Comparison of ENCODE assay signal across 8 cellular contexts in the genomic region with DNA sequence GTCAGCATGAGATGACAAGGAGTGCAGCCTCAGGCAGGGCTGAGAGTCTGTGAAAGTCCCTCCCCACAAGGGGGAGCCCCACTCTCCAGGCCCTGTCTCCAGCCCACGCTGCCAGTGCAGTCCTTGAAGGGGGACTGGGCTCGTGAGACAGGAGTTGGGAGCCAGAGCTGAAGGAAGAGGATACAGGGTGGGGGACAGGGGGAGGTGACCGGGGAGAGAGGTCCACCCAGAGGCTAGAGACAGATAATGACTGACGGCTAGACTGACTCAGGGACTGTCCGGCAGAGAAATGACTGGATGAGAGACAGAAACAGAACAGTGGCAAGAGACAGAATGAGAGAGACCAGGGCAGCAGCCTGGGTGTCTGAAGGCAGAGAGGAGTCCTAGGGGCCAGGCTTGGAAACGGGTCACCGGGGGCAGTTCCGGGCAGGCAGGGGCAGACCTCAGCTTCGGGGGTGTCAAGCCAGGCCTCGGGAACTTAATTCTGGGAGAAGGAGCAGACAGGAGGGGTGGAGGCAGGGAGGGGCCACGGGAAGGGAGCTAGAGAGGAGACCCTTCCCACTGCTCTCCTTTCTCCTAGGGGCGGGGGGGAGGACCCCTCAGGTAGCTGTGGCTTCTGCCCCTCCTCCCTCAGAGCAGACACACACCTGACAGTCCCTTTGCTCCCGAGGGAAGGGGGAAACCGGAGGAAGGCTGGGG. TPM values are rescaled to one million over a fixed set of nuclear protein-coding genes. Genes with fewer than 3 reads are reported as not detected.
DNase-seq lines count a peak whose midpoint lies in the region; ATAC-seq and TF ChIP-seq lines count a peak whose summit lies in the region.

No MANE protein-coding gene starts in this region.

- intact Hi-C loops in HCT116 (cut with micrococcal nuclease) (loop anchor here (5.0 kb wide), 2 partner anchors 49 to 499 kb away; no protein-coding TSS in a partner anchor), Panc1 (cut with micrococcal nuclease; ENCODE audit: unreplicated experiment) (loop anchor here (5.0 kb wide), 1 partner anchor 124 kb away; no protein-coding TSS in a partner anchor)

- H3K36me3 Mint-ChIP-seq in activated naive CD8-positive, alpha-beta T cell treated with anti-CD3 and anti-CD28 coated beads, Interleukin-2, amount 50 U/mL, for 24 hours (ENCODE audit: low read depth), result peaks cover 18% of the 10 kb centered on the region

- POLR2A ChIA-PET in HCT116 (lab: Charles Lee), result interaction anchor here (0.6 to 1.1 kb wide), 2 partner anchors 15 to 496 kb away, joined by 3 read pairs; no protein-coding TSS in a partner anchor
- POLR2A ChIA-PET in Panc1 (lab: Charles Lee), result interaction anchor here (0.6 kb wide), 1 partner anchor 62 kb away, joined by 5 read pairs; no protein-coding TSS in a partner anchor

- peak overlapping the region; percentile 84 for H3K27ac ChIP-seq in HCT116 (ENCODE audit: low read depth, low read length)
- peak overlapping the region; percentile 68 for H3K27ac ChIP-seq in Panc1 (ENCODE audit: low read length)
- H3K27ac ChIP-seq in skin epidermis, result peak overlapping the region in 3 of 21 experiments; percentile 32 to 70 (median 62)

- peaks cover 17% of the 10 kb centered on the region for H3K4me1 Mint-ChIP-seq in activated naive CD8-positive, alpha-beta T cell treated with anti-CD3 and anti-CD28 coated beads, Interleukin-2, amount 50 U/mL, for 24 hours

- CTCF ChIA-PET in HCT116 (lab: Charles Lee) (interaction anchor here (0.7 to 9.9 kb wide), 9 partner anchors 12 to 127 kb away, joined by 3 to 175 read pairs (median 9); partner anchors contain the start of genes AJUBA and PRMT5), Panc1 (lab: Charles Lee) (interaction anchor here (0.7 to 2.6 kb wide), 5 partner anchors 64 to 83 kb away, joined by 3 to 12 read pairs (median 4); no protein-coding TSS in a partner anchor)

- DNase-seq in Daoy (ENCODE audit: low read depth), result peak; percentile 84
- DNase-seq in HCT116 (ENCODE audit: low read depth, low spot score), result peak; percentile 81
- DNase-seq in Panc1 (ENCODE audit: low read depth, low spot score), result no peak
- DNase-seq in activated naive CD8-positive, alpha-beta T cell treated with anti-CD3 and anti-CD28 coated beads, Interleukin-2, amount 50 U/mL, for 24 hours, result peak; percentile 75
- DNase-seq in iPS DF 19.7 (ENCODE audit: low read depth, low spot score), result peak; percentile 68
- no peak for DNase-seq in SW 1271 (lab: John Stamatoyannopoulos, UW)
- no peak for DNase-seq in amygdala (lab: John Stamatoyannopoulos, UW)

- peaks cover 12 to 28% of the 10 kb centered on the region in 2 experiments for H3K4me1 ChIP-seq in HCT116 (ENCODE audit: control insufficient read depth in 1 of 2, insufficient read depth in 2 of 2, low read length in 2 of 2)
- peaks cover 3% of the 10 kb centered on the region for H3K4me1 ChIP-seq in Panc1 (ENCODE audit: control insufficient read depth, insufficient read depth, low read length)

- in situ Hi-C loops in Panc1 (cut with HindIII; ENCODE audit: low pct_unique_long_range_greater_than_20kb, low sequenced_read_pairs), result no loop called here

- TF ChIP-seq POLR2A in HCT116 (IDR thresholded peaks at IDR 0.05; ENCODE audit: borderline replicate concordance, extremely low read depth, insufficient read depth, insufficient read length), result no peak

- peak overlapping the region; percentile 95 for H3K4me2 ChIP-seq in HCT116 (ENCODE audit: low read length)

- peak overlapping the region; percentile 76 for H3K27ac Mint-ChIP-seq in activated naive CD8-positive, alpha-beta T cell treated with anti-CD3 and anti-CD28 coated beads, Interleukin-2, amount 50 U/mL, for 24 hours

- peak overlapping the region; percentile 59 to 61 for H3K4me3 ChIP-seq in HCT116 (replicated peaks in 1 of 2; ENCODE audit: low read depth in 1 of 2, low read length in 2 of 2)
- peak overlapping the region; percentile 55 to 60 for H3K4me3 ChIP-seq in Panc1 (ENCODE audit: low read depth in 2 of 2, low read length in 2 of 2)
- H3K4me3 ChIP-seq in skin epidermis, result peak overlapping the region in 6 of 7 experiments; percentile 58 to 77 (median 62)

- ATAC-seq in HCT116 (peak; percentile 75), Panc1 (peak; percentile 73)
- ATAC-seq in activated naive CD8-positive, alpha-beta T cell treated with anti-CD3 and anti-CD28 coated beads, Interleukin-2, amount 50 U/mL, for 24 hours, result peak; percentile 72

- RAD21 ChIA-PET in HCT116 (lab: Charles Lee; ENCODE audit: low non-redundant PET in 1 of 2, low total read pairs in 2 of 2, uncharacterized antibody in 2 of 2, unreplicated experiment in 2 of 2), result interaction anchor here (0.7 to 2.2 kb wide), 6 partner anchors 12 to 83 kb away, joined by 3 to 10 read pairs (median 4); no protein-coding TSS in a partner anchor

- H3K9ac ChIP-seq in HCT116 (ENCODE audit: low read length), result peak overlapping the region; percentile 63

- H3K9me2 ChIP-seq in HCT116 (ENCODE audit: insufficient read depth), result no peaks in the 10 kb centered on the region

- H3K4me3 Mint-ChIP-seq in activated naive CD8-positive, alpha-beta T cell treated with anti-CD3 and anti-CD28 coated beads, Interleukin-2, amount 50 U/mL, for 24 hours, result peak overlapping the region; percentile 78

- H4K20me1 ChIP-seq in HCT116 (ENCODE audit: insufficient read depth), result no peaks in the 10 kb centered on the region

- no peaks in the 10 kb centered on the region for H3K9me3 Mint-ChIP-seq in activated naive CD8-positive, alpha-beta T cell treated with anti-CD3 and anti-CD28 coated beads, Interleukin-2, amount 50 U/mL, for 24 hours

- H3K27me3 Mint-ChIP-seq in activated naive CD8-positive, alpha-beta T cell treated with anti-CD3 and anti-CD28 coated beads, Interleukin-2, amount 50 U/mL, for 24 hours, result peaks cover 8% of the 10 kb centered on the region

- peaks cover 7% of the 10 kb centered on the region; the same call in 1 of the 2 replicates for H3K79me2 ChIP-seq in HCT116 (ENCODE audit: insufficient read depth, low read length)

- BruUV-seq in HCT116 (replicated peaks; lab: Mats Ljungman, UMichigan), result no TSS peak
- no TSS peak for BruUV-seq in Panc1 (replicated peaks; lab: Mats Ljungman, UMichigan)

- H3K36me3 ChIP-seq in HCT116 (ENCODE audit: control insufficient read depth in 1 of 2, insufficient read depth in 2 of 2, low read length in 2 of 2), result peaks cover 17 to 18% of the 10 kb centered on the region in 2 experiments; a peak in 3 of 4 replicates
- H3K36me3 ChIP-seq in Panc1 (ENCODE audit: control insufficient read depth, insufficient read depth, low read length), result peaks cover 6% of the 10 kb centered on the region; the same call in 1 of the 2 replicates

- H2AFZ ChIP-seq in HCT116 (ENCODE audit: low read depth, low read length, poor library complexity, severe bottlenecking), result no peak overlapping the region

- H3K9me3 ChIP-seq in HCT116 (ENCODE audit: control insufficient read depth in 1 of 2, insufficient read depth in 1 of 2, low read depth in 1 of 2, low read length in 2 of 2) (no peaks in the 10 kb centered on the region), Panc1 (ENCODE audit: control insufficient read depth, insufficient read depth, low read depth, low read length) (no peaks in the 10 kb centered on the region)

- peak; percentile 68 to 88 (median 80); a peak in 5 of 6 replicates for TF ChIP-seq CTCF in HCT116 (IDR thresholded peaks at IDR 0.05 in 2 of 3, conservative IDR thresholded peaks at IDR 0.05 in 1 of 3; ENCODE audit: borderline replicate concordance in 1 of 3, insufficient read depth in 1 of 3, low read depth in 2 of 3, low read length in 2 of 3)
- TF ChIP-seq CTCF in Panc1 (IDR thresholded peaks at IDR 0.05), result peak; percentile 89

- H3K27me3 ChIP-seq in HCT116 (ENCODE audit: insufficient read depth, low read length) (no peaks in the 10 kb centered on the region), Panc1 (ENCODE audit: control insufficient read depth, insufficient read depth, low read length) (no peaks in the 10 kb centered on the region)

- TF ChIP-seq RAD21 in HCT116 (IDR thresholded peaks at IDR 0.05; ENCODE audit: low read depth), result peak; percentile 57

TF ChIP-seq in HCT116, 20 proteins besides CTCF, POLR2A, EP300 and RAD21 (continues in another document):
- TF ChIP-seq ZFX (IDR thresholded peaks at IDR 0.05) (no peak), ZNF274 (IDR thresholded peaks at IDR 0.05; ENCODE audit: low read depth, low read length) (no peak), FOSL1 (IDR thresholded peaks at IDR 0.05; ENCODE audit: low read depth) (no peak)
- TF ChIP-seq, protein P1, sequence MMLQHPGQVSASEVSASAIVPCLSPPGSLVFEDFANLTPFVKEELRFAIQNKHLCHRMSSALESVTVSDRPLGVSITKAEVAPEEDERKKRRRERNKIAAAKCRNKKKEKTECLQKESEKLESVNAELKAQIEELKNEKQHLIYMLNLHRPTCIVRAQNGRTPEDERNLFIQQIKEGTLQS (IDR thresholded peaks at IDR 0.05), result no peak

RNA-seq across cellular contexts. Expression of gene CDH24, which starts 0.9 kb away (rescaled TPM):
- total RNA-seq in Daoy (2014; rRNA removed; shearing (Covaris generic)), result 4.2 and 5.5 TPM in 2 replicates
- total RNA-seq in HCT116 (2021; ENCODE audit: unreplicated experiment), result 19.3 TPM
- polyA plus RNA-seq in HCT116 (2012), result 10.7 and 11.9 TPM in 2 replicates
- 9.0 TPM for total RNA-seq in Panc1 (2021; ENCODE audit: unreplicated experiment)
- polyA plus RNA-seq in Panc1 (2012; ENCODE audit: insufficient read length), result 6.8 TPM

RNA-seq across cellular contexts. Expression of gene PSMB11, which starts 14.4 kb away (rescaled TPM):
- not detected in 2 replicates for total RNA-seq in Daoy (2014; rRNA removed; shearing (Covaris generic))
- total RNA-seq in HCT116 (2021; ENCODE audit: unreplicated experiment) (not detected), Panc1 (2021; ENCODE audit: unreplicated experiment) (not detected)
- polyA plus RNA-seq in HCT116 (2012), result not detected in 2 replicates
- polyA plus RNA-seq in Panc1 (2012; ENCODE audit: insufficient read length), result not detected

RNA-seq across cellular contexts. Expression of gene PSMB5, which starts 21.7 kb away (rescaled TPM):
- total RNA-seq in Daoy (2014; rRNA removed; shearing (Covaris generic)), result 476 and 523 TPM in 2 replicates
- 212 TPM for total RNA-seq in HCT116 (2021; ENCODE audit: unreplicated experiment)
- 222 and 232 TPM in 2 replicates for polyA plus RNA-seq in HCT116 (2012)
- 149 TPM for total RNA-seq in Panc1 (2021; ENCODE audit: unreplicated experiment)
- 252 TPM for polyA plus RNA-seq in Panc1 (2012; ENCODE audit: insufficient read length)

RNA-seq across cellular contexts. Expression of gene ACIN1, which starts 38.5 kb away (rescaled TPM):
- 62.3 and 79.3 TPM in 2 replicates for total RNA-seq in Daoy (2014; rRNA removed; shearing (Covaris generic))
- total RNA-seq in HCT116 (2021; ENCODE audit: unreplicated experiment) (179 TPM), Panc1 (2021; ENCODE audit: unreplicated experiment) (162 TPM)
- polyA plus RNA-seq in HCT116 (2012), result 96.6 and 113 TPM in 2 replicates
- 110 TPM for polyA plus RNA-seq in Panc1 (2012; ENCODE audit: insufficient read length)

RNA-seq across cellular contexts. Expression of gene C14orf119, which starts 38.9 kb away (rescaled TPM):
- total RNA-seq in Daoy (2014; rRNA removed; shearing (Covaris generic)), result 66.5 and 80.1 TPM in 2 replicates
- total RNA-seq in HCT116 (2021; ENCODE audit: unreplicated experiment) (46.8 TPM), Panc1 (2021; ENCODE audit: unreplicated experiment) (39.6 TPM)
- 46.4 and 55.3 TPM in 2 replicates for polyA plus RNA-seq in HCT116 (2012)
- polyA plus RNA-seq in Panc1 (2012; ENCODE audit: insufficient read length), result 36.4 TPM

Comparison
In these comparisons a context has a peak if more than half of its experiments do, and no peak if none do; other contexts are left out.
1. DNase-seq: peak in Daoy (single experiment), HCT116 (single experiment), activated naive CD8-positive, alpha-beta T cell treated with anti-CD3 and anti-CD28 coated beads, Interleukin-2, amount 50 U/mL, for 24 hours (single experiment) and iPS DF 19.7 (single experiment); none in Panc1 (single experiment), SW 1271 (0 of 2) and amygdala (0 of 56).
2. Peak in every context shown above with its lines, with median percentiles within 50 percentile points of each other: ATAC-seq and H3K4me3 ChIP-seq.